In the genomic region with DNA sequence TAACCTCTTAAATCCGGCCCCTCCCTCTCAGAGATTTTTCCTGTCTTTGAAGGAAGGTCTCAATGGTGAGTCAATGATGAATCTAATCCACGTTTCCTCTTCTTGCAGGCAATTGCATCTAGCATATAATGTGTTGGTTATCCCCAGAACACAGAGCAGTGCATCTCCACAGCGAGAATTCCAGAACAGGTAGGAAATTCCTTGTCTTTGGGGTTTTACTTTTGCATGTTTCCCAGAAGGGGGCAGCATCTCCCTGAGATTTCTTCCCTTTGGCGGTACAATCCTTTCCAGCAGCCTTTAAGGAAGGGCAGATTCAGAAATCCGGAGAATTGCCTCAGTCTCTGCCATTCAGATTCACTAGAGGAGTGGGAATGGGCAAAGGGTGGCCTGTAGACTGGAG, we compare ENCODE assay signal across 9 cellular contexts.
A peak's percentile ranks its signal among the peaks of the same experiment; 100 is the strongest.
DNase-seq lines count a peak whose midpoint lies in the region; ATAC-seq and TF ChIP-seq lines count a peak whose summit lies in the region.
"Had no signal": no experiment of that assay in that cellular context is flagged by ENCODE, and none has a peak within 500 bp of the region (broad histone marks: within the 10 kb centered on the region; RNA-seq: fewer than 3 reads in every experiment).

No MANE protein-coding gene starts in this region.

- H3K27ac Mint-ChIP-seq in activated naive CD4-positive, alpha-beta T cell treated with anti-CD3 and anti-CD28 coated beads, Interleukin-2, amount 10 ng/mL, durations not matched to agents 7 days and 5 days, result no peak overlapping the region

- H3K4me3 ChIP-seq in mammary epithelial cell (replicated peaks in 1 of 3; ENCODE audit: insufficient read depth in 1 of 3, low read depth in 2 of 3, low read length in 3 of 3), result no peak overlapping the region
- H3K4me3 ChIP-seq: skin epidermis had no signal

- WGBS in mammary epithelial cell (ENCODE audit: low coverage, missing lambda C conversion rate), result 20% methylated on average over 5 of the region's 5 CpGs

- no peaks in the 10 kb centered on the region for H3K79me2 ChIP-seq in mammary epithelial cell (ENCODE audit: insufficient read depth, low read length)

- in situ Hi-C loops in mammary epithelial cell (cut with MboI; ENCODE audit: low sequenced_read_pairs in 2 of 2), result loop anchor here in 1 of 2 donors (10.0 kb wide), 1 partner anchor 263 kb away; a partner anchor contains a TSS

- H3K27me3 ChIP-seq in mammary epithelial cell (ENCODE audit: insufficient read depth, low read length), result no peaks in the 10 kb centered on the region

- no peak overlapping the region for H3K9ac ChIP-seq in mammary epithelial cell (ENCODE audit: insufficient read depth, low read length)

- no peak overlapping the region for H3K4me3 Mint-ChIP-seq in activated naive CD4-positive, alpha-beta T cell treated with anti-CD3 and anti-CD28 coated beads, Interleukin-2, amount 10 ng/mL, durations not matched to agents 7 days and 5 days

- BruUV-seq in mammary epithelial cell (replicated peaks; lab: Mats Ljungman, UMichigan), result no TSS peak

- CTCF ChIA-PET in GM10248 (lab: Yijun Ruan, JAX) (interaction anchor here (1.4 kb wide), 2 partner anchors 8 to 150 kb away, joined by 4 to 5 read pairs; no protein-coding TSS in a partner anchor), mammary epithelial cell (lab: Charles Lee; ENCODE audit: low non-redundant PET) (interaction anchor here (0.6 kb wide), 1 partner anchor 367 kb away, joined by 3 read pairs; no protein-coding TSS in a partner anchor)
- CTCF ChIA-PET in activated naive CD4-positive, alpha-beta T cell treated with anti-CD3 and anti-CD28 coated beads, Interleukin-2, amount 10 ng/mL, durations not matched to agents 7 days and 5 days (lab: Charles Lee), result no interaction called here

- H3K36me3 Mint-ChIP-seq in activated naive CD4-positive, alpha-beta T cell treated with anti-CD3 and anti-CD28 coated beads, Interleukin-2, amount 10 ng/mL, durations not matched to agents 7 days and 5 days, result no peaks in the 10 kb centered on the region

- no peaks in the 10 kb centered on the region for H3K9me3 ChIP-seq in mammary epithelial cell (replicated peaks; ENCODE audit: insufficient read depth, low read length)

- no peak overlapping the region for H3K4me2 ChIP-seq in mammary epithelial cell (ENCODE audit: insufficient read depth, low read depth, low read length)

- intact Hi-C loops in mammary epithelial cell (cut with micrococcal nuclease) (loop anchor here (1.0 to 10.0 kb wide), 4 partner anchors 75 to 863 kb away; no protein-coding TSS in a partner anchor), left colon (cut with DNase I, micrococcal nuclease) (no loop called here)

- H4K20me1 ChIP-seq in mammary epithelial cell (ENCODE audit: insufficient read depth, low read length), result no peaks in the 10 kb centered on the region

- TF ChIP-seq CTCF in GM10248 (IDR thresholded peaks at IDR 0.05; ENCODE audit: control extremely low read depth, extremely low read depth, low read depth, missing control alignments) (peak; percentile 31), mammary epithelial cell (conservative IDR thresholded peaks at IDR 0.05 in 1 of 2, IDR thresholded peaks at IDR 0.05 in 1 of 2; ENCODE audit: extremely low read depth in 1 of 2, insufficient read depth in 1 of 2, low read depth in 1 of 2, low read length in 2 of 2) (peak; percentile 76 to 78)

- no peaks in the 10 kb centered on the region for H3K4me1 Mint-ChIP-seq in activated naive CD4-positive, alpha-beta T cell treated with anti-CD3 and anti-CD28 coated beads, Interleukin-2, amount 10 ng/mL, durations not matched to agents 7 days and 5 days

- ATAC-seq in left colon (peak; percentile 54), GM18498 (IDR thresholded peaks at IDR 0.05; ENCODE audit: unreplicated experiment) (no peak), HG03521 (IDR thresholded peaks at IDR 0.05; ENCODE audit: unreplicated experiment) (no peak), HG03442 (IDR thresholded peaks at IDR 0.05; ENCODE audit: unreplicated experiment) (no peak)

- no peaks in the 10 kb centered on the region for H3K27me3 Mint-ChIP-seq in activated naive CD4-positive, alpha-beta T cell treated with anti-CD3 and anti-CD28 coated beads, Interleukin-2, amount 10 ng/mL, durations not matched to agents 7 days and 5 days

- H2AFZ ChIP-seq in mammary epithelial cell (ENCODE audit: low read depth, low read length), result no peak overlapping the region

- no peaks in the 10 kb centered on the region for H3K9me3 Mint-ChIP-seq in activated naive CD4-positive, alpha-beta T cell treated with anti-CD3 and anti-CD28 coated beads, Interleukin-2, amount 10 ng/mL, durations not matched to agents 7 days and 5 days

- POLR2A ChIA-PET in GM10248 (lab: Yijun Ruan, JAX), result no interaction called here

- peaks cover 6% of the 10 kb centered on the region for H3K4me1 ChIP-seq in mammary epithelial cell (ENCODE audit: insufficient read depth, low read length)

- H3K36me3 ChIP-seq in mammary epithelial cell (ENCODE audit: insufficient read depth, low read length), result no peaks in the 10 kb centered on the region

- H3K27ac ChIP-seq in mammary epithelial cell (ENCODE audit: insufficient read depth, low read depth, low read length), result no peak overlapping the region
- H3K27ac ChIP-seq: skin epidermis had no signal

- dilution Hi-C loops in mammary epithelial cell (cut with HindIII; ENCODE audit: low sequenced_read_pairs), result no loop called here

- no peak for DNase-seq in GM10248 (ENCODE audit: extremely low spot score)
- peak; percentile 23 for DNase-seq in NCI-H1092 treated with DMSO at 0.1 percent for 48 hours (lab: John Stamatoyannopoulos, UW)
- DNase-seq in mammary epithelial cell, result peak; percentile 44
- DNase-seq in left colon, result no peak
- no peak for DNase-seq in activated naive CD4-positive, alpha-beta T cell treated with anti-CD3 and anti-CD28 coated beads, Interleukin-2, amount 10 ng/mL, durations not matched to agents 7 days and 5 days

Comparison
In these comparisons a context has a peak if more than half of its experiments do, and no peak if none do; other contexts are left out.
1. DNase-seq: peak in NCI-H1092 treated with DMSO at 0.1 percent for 48 hours (single experiment) and mammary epithelial cell (single experiment); none in GM10248 (single experiment), left colon (0 of 2) and activated naive CD4-positive, alpha-beta T cell treated with anti-CD3 and anti-CD28 coated beads, Interleukin-2, amount 10 ng/mL, durations not matched to agents 7 days and 5 days (single experiment).